8 cellular contexts compared by ENCODE assay signal in genomic region chr21:17819878-17820232, GRCh38. TPM values are rescaled to one million over a fixed set of nuclear protein-coding genes. Genes with fewer than 3 reads are reported as not detected.
DNase-seq lines count a peak whose midpoint lies in the region; ATAC-seq, FAIRE-seq and TF ChIP-seq lines count a peak whose summit lies in the region.

No MANE protein-coding gene starts in this region.

- H3K4ac ChIP-seq in H1 (replicated peaks; ENCODE audit: insufficient read length, low read depth, low read length), result no peak overlapping the region

- peaks cover 21% of the 10 kb centered on the region for H3K36me3 Mint-ChIP-seq in Calu3 (ENCODE audit: insufficient read depth, unreplicated experiment)
- peaks cover 1% of the 10 kb centered on the region for H3K36me3 Mint-ChIP-seq in natural killer cell

- H3K36me3 ChIP-seq in H1 (ENCODE audit: control insufficient read depth in 2 of 4, insufficient read depth in 4 of 4, low read length in 3 of 4), result peaks cover 0 to 17% (median 3%) of the 10 kb centered on the region in 4 experiments; a peak in 4 of 8 replicates

- no peak overlapping the region for H4K91ac ChIP-seq in H1 (replicated peaks; ENCODE audit: insufficient read length, low read length)

- peak overlapping the region; percentile 81 for H2AFZ ChIP-seq in H1 (ENCODE audit: low read length)

- peak overlapping the region; percentile 24 for H4K5ac ChIP-seq in H1 (ENCODE audit: insufficient read length, low read depth, low read length)

- no peak for TF ChIP-seq CTCF in Calu3 (IDR thresholded peaks at IDR 0.05; ENCODE audit: unreplicated experiment)
- TF ChIP-seq CTCF in H1 (IDR thresholded peaks at IDR 0.05; ENCODE audit: control extremely low read depth in 1 of 3, insufficient read depth in 1 of 3, low read depth in 1 of 3, low read length in 3 of 3), result no peak
- peak; percentile 15 for TF ChIP-seq CTCF in natural killer cell (IDR thresholded peaks at IDR 0.05)

- H3K27me3 ChIP-seq in H1 (replicated peaks in 1 of 4; ENCODE audit: control insufficient read depth in 3 of 4, extremely low read depth in 1 of 4, insufficient read depth in 3 of 4, low read length in 3 of 4), result no peaks in the 10 kb centered on the region

- H3K4me1 Mint-ChIP-seq in Calu3 (ENCODE audit: low read depth, unreplicated experiment) (no peaks in the 10 kb centered on the region), natural killer cell (peaks cover 30 to 33% of the 10 kb centered on the region in 2 donors)

- H4K20me1 ChIP-seq in H1 (replicated peaks in 1 of 2; ENCODE audit: control insufficient read depth in 1 of 2, insufficient read depth in 2 of 2, low read length in 2 of 2), result no peaks in the 10 kb centered on the region

- no peak overlapping the region for H2AK5ac ChIP-seq in H1 (ENCODE audit: low read depth, low read length)

- H3K27ac ChIP-seq in H1 (ENCODE audit: low read depth, low read length), result peak overlapping the region; percentile 99; the same call in 1 of the 2 replicates

- CTCF ChIA-PET in Calu3 (lab: Charles Lee), result no interaction called here
- CTCF ChIA-PET in H1 (lab: Charles Lee; ENCODE audit: partially characterized antibody), result interaction anchor here (0.6 kb wide), 1 partner anchor 787 kb away, joined by 3 read pairs; no protein-coding TSS in a partner anchor

- peak overlapping the region; percentile 99; the same call in 1 of the 2 replicates for H2BK12ac ChIP-seq in H1 (ENCODE audit: low read depth, low read length)

- peaks cover 0 to 24% of the 10 kb centered on the region in 2 experiments; a peak in 2 of 4 replicates for H3K79me2 ChIP-seq in H1 (ENCODE audit: control insufficient read depth in 1 of 2, insufficient read depth in 2 of 2, low read length in 2 of 2)

- TSS peak; percentile 30 for BruUV-seq in Calu3 (replicated peaks; lab: Mats Ljungman, UMichigan)

- H3K18ac ChIP-seq in H1 (ENCODE audit: extremely low read depth, low read length), result no peak overlapping the region

- ATAC-seq in GM19372 (IDR thresholded peaks at IDR 0.05; ENCODE audit: low read depth, unreplicated experiment), result peak; percentile 62
- peak; percentile 64 for ATAC-seq in HG03342 (IDR thresholded peaks at IDR 0.05; ENCODE audit: unreplicated experiment)
- ATAC-seq in natural killer cell, result peak; percentile 48 to 67 (median 51)

- no peak for TF ChIP-seq POLR2A in H1 (IDR thresholded peaks at IDR 0.05; ENCODE audit: control extremely low read depth in 1 of 2, low read depth in 2 of 2, low read length in 2 of 2)

- POLR2A ChIA-PET in H1 (lab: Charles Lee; ENCODE audit: partially characterized antibody), result interaction anchor here (1.0 to 2.2 kb wide), 7 partner anchors 8 to 174 kb away, joined by 3 to 8 read pairs (median 3); no protein-coding TSS in a partner anchor

- no peaks in the 10 kb centered on the region for H3K9me3 Mint-ChIP-seq in Calu3 (ENCODE audit: low read depth, unreplicated experiment)
- H3K9me3 Mint-ChIP-seq in natural killer cell, result no peaks in the 10 kb centered on the region

- no peak overlapping the region for H2BK120ac ChIP-seq in H1 (replicated peaks; ENCODE audit: low read depth, low read length)

- H3K56ac ChIP-seq in H1 (replicated peaks; ENCODE audit: insufficient read length, low read depth, low read length), result no peak overlapping the region

- H3K9ac ChIP-seq in H1 (replicated peaks in 1 of 4; ENCODE audit: extremely low read depth in 1 of 4, low read depth in 3 of 4, low read length in 3 of 4), result peak overlapping the region in 3 of 4 experiments; percentile 98 to 99 (median 99); a peak in 6 of 7 replicates

- no peak overlapping the region for H3K14ac ChIP-seq in H1 (ENCODE audit: insufficient read length)

- H3K79me1 ChIP-seq in H1 (ENCODE audit: low read depth, low read length), result no peaks in the 10 kb centered on the region; the same call in 1 of the 2 replicates

- H3K23ac ChIP-seq in H1 (ENCODE audit: insufficient read length), result no peak overlapping the region

- DNase-seq in Calu3, result no peak
- peak; percentile 45 for DNase-seq in SIG-M5 (lab: John Stamatoyannopoulos, UW)
- no peak for DNase-seq in H1 (ENCODE audit: low read depth in 1 of 2, low spot score in 2 of 2)
- no peak for DNase-seq in natural killer cell
- DNase-seq in EL, result no peak
- DNase-seq in stimulated activated naive CD4-positive, alpha-beta T cell (lab: John Stamatoyannopoulos, UW), result no peak

- no peak overlapping the region for H4K8ac ChIP-seq in H1 (ENCODE audit: extremely low read depth, insufficient read depth, low read length)

- peak; percentile 57 for FAIRE-seq in H1 (lab: Jason Lieb, UNC)

- H3K9me3 ChIP-seq in H1 (ENCODE audit: insufficient read depth in 2 of 2, low read depth in 1 of 2, low read length in 1 of 2), result no peaks in the 10 kb centered on the region

- H3K4me3 Mint-ChIP-seq in Calu3 (ENCODE audit: low read depth, unreplicated experiment) (peak overlapping the region; percentile 86), natural killer cell (peak overlapping the region; percentile 87)

- intact Hi-C loops in Calu3 (cut with micrococcal nuclease; ENCODE audit: unreplicated experiment), result loop anchor here (10.0 kb wide), 1 partner anchor 135 kb away; no protein-coding TSS in a partner anchor
- intact Hi-C loops in natural killer cell (cut with micrococcal nuclease), result loop anchor here (1.0 to 10.0 kb wide), 4 partner anchors 35 to 207 kb away; partner anchors contain the start of gene BTG3

- no peak for TF ChIP-seq RAD21 in H1 (IDR thresholded peaks at IDR 0.05 in 1 of 2, conservative IDR thresholded peaks at IDR 0.05 in 1 of 2; ENCODE audit: low read depth in 2 of 2, low read length in 2 of 2)

- H3K23me2 ChIP-seq in H1 (ENCODE audit: low read depth, low read length), result no peaks in the 10 kb centered on the region; the same call in 1 of the 2 replicates

- peaks cover 0 to 6% (median 3%) of the 10 kb centered on the region in 4 experiments; a peak in 4 of 7 replicates for H3K4me1 ChIP-seq in H1 (replicated peaks in 1 of 4; ENCODE audit: control insufficient read depth in 3 of 4, insufficient read depth in 4 of 4, low read length in 3 of 4)

- H3K27ac Mint-ChIP-seq in Calu3 (ENCODE audit: unreplicated experiment) (peak overlapping the region; percentile 100), natural killer cell (peak overlapping the region; percentile 94 to 99)

- 12% methylated on average over 6 of the region's 6 CpGs; no CpG with 5 or more reads in 1 of the 2 experiments for WGBS in H1 (ENCODE audit: extremely low coverage in 1 of 2, insufficient coverage in 1 of 2, insufficient read length in 1 of 2, insufficient replicate concordance in 2 of 2, low coverage in 1 of 2, low lambda C conversion rate in 2 of 2, missing lambda C conversion rate in 1 of 2), 2 experiments

- H3K27me3 Mint-ChIP-seq in Calu3 (ENCODE audit: unreplicated experiment), result no peaks in the 10 kb centered on the region
- H3K27me3 Mint-ChIP-seq in natural killer cell (ENCODE audit: low read depth in 2 of 2), result peaks cover 0 to 1% of the 10 kb centered on the region in 2 donors

- H2BK5ac ChIP-seq in H1 (ENCODE audit: low read depth, low read length), result no peak overlapping the region

- no peak for TF ChIP-seq EP300 in H1 (IDR thresholded peaks at IDR 0.05; ENCODE audit: borderline replicate concordance in 1 of 2, low read depth in 2 of 2, low read length in 2 of 2)

- H3K4me3 ChIP-seq in H1 (ENCODE audit: extremely low read depth in 1 of 4, insufficient read depth in 2 of 4, low read depth in 3 of 4, low read length in 4 of 4), result peak overlapping the region; percentile 70 to 90 (median 74)

- peak overlapping the region; percentile 78 to 85 for H3K4me2 ChIP-seq in H1 (ENCODE audit: insufficient read depth in 1 of 2, low read depth in 2 of 2, low read length in 2 of 2)

- H2BK20ac ChIP-seq in H1 (ENCODE audit: low read length), result no peak overlapping the region

- H2BK15ac ChIP-seq in H1 (ENCODE audit: low read length), result no peak overlapping the region

TF ChIP-seq in H1, 55 proteins besides CTCF, POLR2A, EP300 and RAD21:
- TF ChIP-seq EGR1 (IDR thresholded peaks at IDR 0.05; ENCODE audit: borderline replicate concordance, low read depth, low read length) (peak; percentile 70; the same call in 1 of the 2 replicates), KDM5A (IDR thresholded peaks at IDR 0.05; ENCODE audit: low read length) (no peak), BCL11A (IDR thresholded peaks at IDR 0.05; ENCODE audit: low read depth in 2 of 2, low read length in 2 of 2) (no peak)

RNA-seq across cellular contexts. Expression of gene C21orf91, which starts 0.7 kb away (rescaled TPM):
- total RNA-seq in Calu3 (2022) (9.6 and 10.6 TPM in 2 replicates), natural killer cell (10 to 100 TPM; 40.9 to 59.4 (median 46.4) TPM)
- 33.6 and 33.9 TPM in 2 replicates for total RNA-seq in H1 (2021; fragmentation: NEBNext Ultra II Directional; extraction: Animal tissue kit (Norgen Biotek cat#: 25700))
- 3.1 and 4.9 TPM in 2 replicates for polyA plus RNA-seq in H1 (2011; rRNA removed)
- polyA plus RNA-seq in H1 (2011; cell fraction: cytosol; rRNA removed), result 6.7 TPM
- polyA plus RNA-seq in H1 (2011; cell fraction: nucleus; rRNA removed), result 3.1 TPM
- polyA plus RNA-seq in H1 (2012, experiment 1 of 2), result 7.7 to 17.0 TPM (median 9.2 TPM) in 4 replicates
- polyA plus RNA-seq in H1 (2012, experiment 2 of 2), result 0.98 TPM
- polyA plus RNA-seq in H1 (2013, experiment 1 of 2), result 12.4 TPM
- 13.6 TPM for polyA plus RNA-seq in H1 (2013, experiment 2 of 2)
- 16.2 and 24.6 TPM in 2 replicates for polyA minus RNA-seq in H1 (2011; rRNA and poly(A)+ RNA removed)
- polyA minus RNA-seq in H1 (2011; cell fraction: cytosol; rRNA and poly(A)+ RNA removed), result 16.7 TPM
- 25.0 TPM for polyA minus RNA-seq in H1 (2011; cell fraction: nucleus; rRNA and poly(A)+ RNA removed)
